8 cellular contexts compared by ENCODE assay signal in genomic region chr7:142478479-142479220, GRCh38.
DNase-seq lines count a peak whose midpoint lies in the region; ATAC-seq, FAIRE-seq and TF ChIP-seq lines count a peak whose summit lies in the region.

No MANE protein-coding gene starts in this region.

- H3K27ac ChIP-seq in dorsolateral prefrontal cortex = no peak overlapping the region

- no peak overlapping the region for H3K4me3 ChIP-seq in dorsolateral prefrontal cortex

- TF ChIP-seq CTCF in dorsolateral prefrontal cortex (IDR thresholded peaks at IDR 0.05 in 54 of 56, conservative IDR thresholded peaks at IDR 0.05 in 2 of 56; ENCODE audit: low read depth in 1 of 56, partially characterized antibody in 56 of 56) = peak in 52 of 56 donors; percentile 16 to 76 (median 60)

- ATAC-seq in HG03139 (IDR thresholded peaks at IDR 0.05; ENCODE audit: unreplicated experiment) = peak; percentile 71

- peaks cover 0 to 5% (median 0%) of the 10 kb centered on the region in 45 donors for H3K27me3 ChIP-seq in dorsolateral prefrontal cortex

- intact Hi-C loops in dorsolateral prefrontal cortex (cut with DNase I) = no loop called here

- FAIRE-seq in GM19239 (lab: Jason Lieb, UNC) = peak; percentile 26

- DNase-seq in NCI-H1105 treated with DMSO at 0.1 percent for 48 hours (lab: John Stamatoyannopoulos, UW) (peak; percentile 17), NCI-H1105 (lab: John Stamatoyannopoulos, UW) (no peak), GM19239 (ENCODE audit: insufficient read length, low spot score) (no peak), OCI-M1 (lab: John Stamatoyannopoulos, UW) (peak; percentile 76), dorsolateral prefrontal cortex (peak in 1 of 10 donors; percentile 57), myocyte (ENCODE audit: low read depth) (peak; percentile 80), HuH-7.5 (ENCODE audit: low spot score) (no peak)

Comparison
In these comparisons a context has a peak if more than half of its experiments do, and no peak if none do; other contexts are left out.
1. DNase-seq: peak in NCI-H1105 treated with DMSO at 0.1 percent for 48 hours (single experiment), OCI-M1 (single experiment) and myocyte (single experiment); none in NCI-H1105 (single experiment), GM19239 (single experiment) and HuH-7.5 (single experiment).